12 cellular contexts compared by ENCODE assay signal in genomic region chr1:100523038-100523649, GRCh38. TPM values are rescaled to one million over a fixed set of nuclear protein-coding genes. Genes with fewer than 3 reads are reported as not detected.
DNase-seq lines count a peak whose midpoint lies in the region; ATAC-seq and TF ChIP-seq lines count a peak whose summit lies in the region.
"Had no signal": no experiment of that assay in that cellular context is flagged by ENCODE, and none has a peak within 500 bp of the region (broad histone marks: within the 10 kb centered on the region; RNA-seq: fewer than 3 reads in every experiment).

No MANE protein-coding gene starts in this region.

- ATAC-seq in GM21423 (IDR thresholded peaks at IDR 0.05; ENCODE audit: unreplicated experiment) = peak; percentile 96
- ATAC-seq in HG03342 (IDR thresholded peaks at IDR 0.05; ENCODE audit: unreplicated experiment) = peak; percentile 94
- no peak for ATAC-seq in activated T-helper 17 cell treated with anti-CD3 and anti-CD28 coated beads, Interleukin-2, amount 50 U/mL, for 72 hours (replicated peaks)

- no peak overlapping the region for H3K4me3 Mint-ChIP-seq in activated T-helper 17 cell treated with anti-CD3 and anti-CD28 coated beads, Interleukin-2, amount 50 U/mL, for 72 hours
- no peak overlapping the region for H3K4me3 Mint-ChIP-seq in endodermal cell

- 95 to 98% methylated on average over 5 of the region's 5 CpGs for WGBS in endodermal cell (ENCODE audit: insufficient coverage in 1 of 2, insufficient read length in 1 of 2), 2 experiments

- peaks cover 5% of the 10 kb centered on the region for H3K36me3 ChIP-seq in endodermal cell (ENCODE audit: control insufficient read depth, insufficient read depth, low read length)

- no peak overlapping the region for H3K27ac ChIP-seq in endodermal cell (ENCODE audit: low read depth, low read length)

- peaks cover 5% of the 10 kb centered on the region for H3K4me1 Mint-ChIP-seq in activated T-helper 17 cell treated with anti-CD3 and anti-CD28 coated beads, Interleukin-2, amount 50 U/mL, for 72 hours
- H3K4me1 Mint-ChIP-seq in endodermal cell = peaks cover 6% of the 10 kb centered on the region

- H3K27me3 ChIP-seq in endodermal cell (ENCODE audit: control insufficient read depth, insufficient read depth, low read length, poor library complexity, severe bottlenecking) = no peaks in the 10 kb centered on the region

- DNase-seq in endodermal cell (no peak), activated gamma-delta T cell (lab: John Stamatoyannopoulos, UW) (no peak), NCI-H446 treated with DMSO at 0.1 percent for 48 hours (lab: John Stamatoyannopoulos, UW) (no peak), T1000 (lab: John Stamatoyannopoulos, UW) (no peak)
- DNase-seq: left cardiac atrium; NCI-H1105 treated with DMSO at 0.1 percent for 48 hours; stimulated activated CD4-positive, alpha-beta T cell treated with anti-CD3 and anti-CD28 coated beads, Interleukin-4, amount 100 ng/mL, for 4 hours had no signal

- H3K27me3 Mint-ChIP-seq in activated T-helper 17 cell treated with anti-CD3 and anti-CD28 coated beads, Interleukin-2, amount 50 U/mL, for 72 hours = no peaks in the 10 kb centered on the region
- peaks cover 3% of the 10 kb centered on the region for H3K27me3 Mint-ChIP-seq in endodermal cell (ENCODE audit: insufficient read depth)

- no peaks in the 10 kb centered on the region for H3K9me3 ChIP-seq in endodermal cell (ENCODE audit: control insufficient read depth, low read length)

- peaks cover 18% of the 10 kb centered on the region for H3K36me3 Mint-ChIP-seq in activated T-helper 17 cell treated with anti-CD3 and anti-CD28 coated beads, Interleukin-2, amount 50 U/mL, for 72 hours (ENCODE audit: low read depth)
- no peaks in the 10 kb centered on the region for H3K36me3 Mint-ChIP-seq in endodermal cell (ENCODE audit: low read depth)

- TF ChIP-seq CTCF in GM12872 (IDR thresholded peaks at IDR 0.05; ENCODE audit: insufficient read depth, low read depth, low read length) = 0 out of 3 replicates have a peak, but pooled peaks have one; percentile 3
- TF ChIP-seq CTCF in endodermal cell (conservative IDR thresholded peaks at IDR 0.05) = no peak

- no peak overlapping the region for H3K9ac ChIP-seq in endodermal cell (ENCODE audit: extremely low read depth, low read length, poor library complexity, severe bottlenecking)

- no peaks in the 10 kb centered on the region for H3K4me1 ChIP-seq in endodermal cell (ENCODE audit: control insufficient read depth, insufficient read depth, low read length)

- no peaks in the 10 kb centered on the region for H3K9me3 Mint-ChIP-seq in activated T-helper 17 cell treated with anti-CD3 and anti-CD28 coated beads, Interleukin-2, amount 50 U/mL, for 72 hours
- no peaks in the 10 kb centered on the region for H3K9me3 Mint-ChIP-seq in endodermal cell

- no peak overlapping the region for H3K4me3 ChIP-seq in endodermal cell (ENCODE audit: low read length)

- peak overlapping the region; percentile 52 for H3K27ac Mint-ChIP-seq in activated T-helper 17 cell treated with anti-CD3 and anti-CD28 coated beads, Interleukin-2, amount 50 U/mL, for 72 hours
- H3K27ac Mint-ChIP-seq in endodermal cell = no peak overlapping the region

RNA-seq across cellular contexts. Expression of gene GPR88, which starts 14.8 kb away (rescaled TPM):
- under 1 TPM in 1 of 2 donors, not detected in 1; 0.11 TPM for total RNA-seq in activated T-helper 17 cell treated with anti-CD3 and anti-CD28 coated beads, Interleukin-2, amount 50 U/mL, for 72 hours
- total RNA-seq in endodermal cell = not detected
- not detected for polyA plus RNA-seq in endodermal cell (2013, experiment 1 of 2)
- not detected for polyA plus RNA-seq in endodermal cell (2013, experiment 2 of 2)
- total RNA-seq: chondrocyte had no signal
